In the genomic region with DNA sequence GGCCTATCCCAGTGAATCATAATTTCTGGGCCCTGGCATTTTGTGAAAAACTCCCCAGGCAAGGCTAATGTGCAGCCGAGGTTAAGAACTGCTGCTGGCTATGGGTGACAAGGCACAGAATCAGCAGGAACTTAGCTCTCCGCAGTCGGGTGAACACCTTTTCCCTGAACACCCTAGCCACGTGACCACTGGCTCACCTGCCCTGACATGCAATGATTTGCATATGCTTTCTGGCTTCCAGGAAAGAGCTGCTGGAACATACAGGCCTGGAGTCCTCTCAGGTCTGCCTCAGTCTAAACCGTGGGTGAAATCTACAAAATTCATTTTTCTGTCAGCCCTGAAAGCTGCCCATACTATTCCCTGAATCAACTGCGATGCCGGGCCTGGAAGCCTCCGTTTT, we compare ENCODE assay signal across 8 cellular contexts. TPM values are rescaled to one million over a fixed set of nuclear protein-coding genes. Genes with fewer than 3 reads are reported as not detected.
DNase-seq lines count a peak whose midpoint lies in the region; ATAC-seq and TF ChIP-seq lines count a peak whose summit lies in the region.

No MANE protein-coding gene starts in this region.

- no peak overlapping the region for H4K91ac ChIP-seq in mesenchymal stem cell (ENCODE audit: low read length)

- H3K23ac ChIP-seq in mesenchymal stem cell (ENCODE audit: low read length in 2 of 2): no peak overlapping the region

- no peak overlapping the region for H3K18ac ChIP-seq in mesenchymal stem cell (ENCODE audit: low read depth in 1 of 2, low read length in 2 of 2)

- H3K79me2 ChIP-seq in Loucy (ENCODE audit: insufficient read depth, low read length): peaks cover 62% of the 10 kb centered on the region

- no peak overlapping the region for H2BK15ac ChIP-seq in mesenchymal stem cell (ENCODE audit: low read depth, poor library complexity, severe bottlenecking)

- no peaks in the 10 kb centered on the region for H3K9me2 ChIP-seq in Loucy (replicated peaks; ENCODE audit: low read depth, low read length)

- H3K14ac ChIP-seq in mesenchymal stem cell (ENCODE audit: low read length in 2 of 2): no peak overlapping the region

- no peak for ATAC-seq in activated naive CD4-positive, alpha-beta T cell treated with anti-CD3 and anti-CD28 coated beads, Interleukin-2, amount 50 U/mL, for 72 hours

- TF ChIP-seq CTCF in Loucy (conservative IDR thresholded peaks at IDR 0.05; ENCODE audit: low read length) (no peak), endodermal cell (conservative IDR thresholded peaks at IDR 0.05) (no peak), type B pancreatic cell (conservative IDR thresholded peaks at IDR 0.05) (no peak)

- H3K4me3 ChIP-seq in Loucy (ENCODE audit: low read length, poor library complexity, severe bottlenecking) (peak overlapping the region; percentile 64), endodermal cell (ENCODE audit: low read length) (no peak overlapping the region), mesenchymal stem cell (ENCODE audit: insufficient read depth in 1 of 2, low read depth in 1 of 2, low read length in 2 of 2) (no peak overlapping the region)

- peaks cover 13% of the 10 kb centered on the region for H3F3A ChIP-seq in Loucy (ENCODE audit: low read depth)

- H3K27ac ChIP-seq in endodermal cell (ENCODE audit: low read depth, low read length) (no peak overlapping the region), mesenchymal stem cell (ENCODE audit: low read length, poor library complexity, severe bottlenecking) (no peak overlapping the region)

- peaks cover 48% of the 10 kb centered on the region for H3K79me1 ChIP-seq in mesenchymal stem cell (replicated peaks; ENCODE audit: low read length, poor library complexity, severe bottlenecking)

- H3K9ac ChIP-seq in Loucy (ENCODE audit: low read depth, low read length, poor library complexity, severe bottlenecking) (peak overlapping the region; percentile 73), endodermal cell (ENCODE audit: extremely low read depth, low read length, poor library complexity, severe bottlenecking) (no peak overlapping the region), mesenchymal stem cell (ENCODE audit: low read length) (no peak overlapping the region)

- no peak overlapping the region for H3K4ac ChIP-seq in mesenchymal stem cell (ENCODE audit: low read depth in 1 of 2, low read length in 2 of 2)

- H2BK120ac ChIP-seq in mesenchymal stem cell (ENCODE audit: low read depth, low read length): no peak overlapping the region

- no peak overlapping the region for H4K8ac ChIP-seq in mesenchymal stem cell (ENCODE audit: low read length)

- H3K4me1 Mint-ChIP-seq in activated naive CD4-positive, alpha-beta T cell treated with anti-CD3 and anti-CD28 coated beads for 36 hours (ENCODE audit: low read depth): peaks cover 10% of the 10 kb centered on the region
- H3K4me1 Mint-ChIP-seq in endodermal cell: peaks cover 26% of the 10 kb centered on the region
- peaks cover 28% of the 10 kb centered on the region for H3K4me1 Mint-ChIP-seq in type B pancreatic cell (ENCODE audit: unreplicated experiment)

- H3K4me1 ChIP-seq in Loucy (ENCODE audit: insufficient read depth, low read length, poor library complexity, severe bottlenecking): peaks cover 66% of the 10 kb centered on the region
- H3K4me1 ChIP-seq in endodermal cell (ENCODE audit: control insufficient read depth, insufficient read depth, low read length): no peaks in the 10 kb centered on the region
- H3K4me1 ChIP-seq in mesenchymal stem cell (ENCODE audit: control insufficient read depth, insufficient read depth, low read depth, low read length): peaks cover 13% of the 10 kb centered on the region

- no peak overlapping the region for H3K4me3 Mint-ChIP-seq in activated naive CD4-positive, alpha-beta T cell treated with anti-CD3 and anti-CD28 coated beads for 36 hours
- no peak overlapping the region for H3K4me3 Mint-ChIP-seq in endodermal cell
- peak overlapping the region; percentile 49 for H3K4me3 Mint-ChIP-seq in type B pancreatic cell

- H3K36me3 ChIP-seq in Loucy (ENCODE audit: insufficient read depth, low read length): peaks cover 50% of the 10 kb centered on the region; the same call in 1 of the 2 replicates
- peaks cover 57% of the 10 kb centered on the region for H3K36me3 ChIP-seq in endodermal cell (ENCODE audit: control insufficient read depth, insufficient read depth, low read length)
- H3K36me3 ChIP-seq in mesenchymal stem cell (ENCODE audit: control insufficient read depth in 1 of 2, insufficient read depth in 2 of 2, low read depth in 1 of 2, low read length in 2 of 2): peaks cover 9 to 17% of the 10 kb centered on the region in 2 experiments

- no peak overlapping the region for H3K27ac Mint-ChIP-seq in activated naive CD4-positive, alpha-beta T cell treated with anti-CD3 and anti-CD28 coated beads for 36 hours
- no peak overlapping the region for H3K27ac Mint-ChIP-seq in activated naive CD4-positive, alpha-beta T cell treated with anti-CD3 and anti-CD28 coated beads, Interleukin-2, amount 50 U/mL, for 72 hours
- H3K27ac Mint-ChIP-seq in endodermal cell (peak overlapping the region; percentile 77), type B pancreatic cell (peak overlapping the region; percentile 80)

- intact Hi-C loops in activated naive CD4-positive, alpha-beta T cell treated with anti-CD3 and anti-CD28 coated beads for 36 hours (cut with micrococcal nuclease): no loop called here

- 93 to 94% methylated on average over 4 to 8 of the region's 8 CpGs for WGBS in endodermal cell (ENCODE audit: insufficient coverage in 1 of 2, insufficient read length in 1 of 2), 2 experiments
- 97% methylated on average over 8 of the region's 8 CpGs for WGBS in mesenchymal stem cell

- peaks cover 53% of the 10 kb centered on the region for H3K36me3 Mint-ChIP-seq in activated naive CD4-positive, alpha-beta T cell treated with anti-CD3 and anti-CD28 coated beads for 36 hours (ENCODE audit: low read depth)
- H3K36me3 Mint-ChIP-seq in activated naive CD4-positive, alpha-beta T cell treated with anti-CD3 and anti-CD28 coated beads, Interleukin-2, amount 50 U/mL, for 72 hours: peaks cover 21 to 43% of the 10 kb centered on the region in 2 donors
- H3K36me3 Mint-ChIP-seq in endodermal cell (ENCODE audit: low read depth) (peaks cover 43% of the 10 kb centered on the region), type B pancreatic cell (peaks cover 41% of the 10 kb centered on the region)

- H3K27me3 Mint-ChIP-seq in activated naive CD4-positive, alpha-beta T cell treated with anti-CD3 and anti-CD28 coated beads for 36 hours (ENCODE audit: low read depth): no peaks in the 10 kb centered on the region
- H3K27me3 Mint-ChIP-seq in endodermal cell (ENCODE audit: insufficient read depth) (no peaks in the 10 kb centered on the region), type B pancreatic cell (no peaks in the 10 kb centered on the region)

- no peaks in the 10 kb centered on the region for H3K9me3 Mint-ChIP-seq in activated naive CD4-positive, alpha-beta T cell treated with anti-CD3 and anti-CD28 coated beads for 36 hours
- no peaks in the 10 kb centered on the region for H3K9me3 Mint-ChIP-seq in activated naive CD4-positive, alpha-beta T cell treated with anti-CD3 and anti-CD28 coated beads, Interleukin-2, amount 50 U/mL, for 72 hours
- H3K9me3 Mint-ChIP-seq in endodermal cell (no peaks in the 10 kb centered on the region), type B pancreatic cell (no peaks in the 10 kb centered on the region)

- H4K20me1 ChIP-seq in Loucy (ENCODE audit: insufficient read depth, low read length, poor library complexity, severe bottlenecking): no peaks in the 10 kb centered on the region

- H2AFZ ChIP-seq in Loucy (ENCODE audit: low read length) (no peak overlapping the region), mesenchymal stem cell (ENCODE audit: low read depth, low read length) (no peak overlapping the region)

- no peak overlapping the region for H2AK5ac ChIP-seq in mesenchymal stem cell (ENCODE audit: low read length, severe bottlenecking)

- H3K9me3 ChIP-seq in Loucy (ENCODE audit: insufficient read depth, low read depth, low read length) (no peaks in the 10 kb centered on the region), endodermal cell (ENCODE audit: control insufficient read depth, low read length) (no peaks in the 10 kb centered on the region), mesenchymal stem cell (ENCODE audit: control insufficient read depth, low read length) (no peaks in the 10 kb centered on the region)

- H2BK12ac ChIP-seq in mesenchymal stem cell (ENCODE audit: low read length in 2 of 2): no peak overlapping the region

- DNase-seq in activated naive CD4-positive, alpha-beta T cell treated with anti-CD3 and anti-CD28 coated beads for 36 hours: peak; percentile 9
- no peak for DNase-seq in activated naive CD4-positive, alpha-beta T cell treated with anti-CD3 and anti-CD28 coated beads, Interleukin-2, amount 50 U/mL, for 72 hours (ENCODE audit: low spot score in 2 of 2)
- no peak for DNase-seq in endodermal cell
- DNase-seq in type B pancreatic cell (ENCODE audit: extremely low spot score, unreplicated experiment): no peak
- no peak for DNase-seq in mesenchymal stem cell
- no peak for DNase-seq in NCI-H226
- no peak for DNase-seq in T-helper 9 cell

- H3K4me2 ChIP-seq in Loucy (ENCODE audit: low read depth, low read length, poor library complexity, severe bottlenecking) (peak overlapping the region; percentile 71), mesenchymal stem cell (ENCODE audit: low read length, poor library complexity, severe bottlenecking) (no peak overlapping the region)

- H2BK5ac ChIP-seq in mesenchymal stem cell (ENCODE audit: low read depth, low read length, poor library complexity, severe bottlenecking): no peak overlapping the region

- CTCF ChIA-PET in activated naive CD4-positive, alpha-beta T cell treated with anti-CD3 and anti-CD28 coated beads for 36 hours (lab: Charles Lee): no interaction called here

- H3K27me3 ChIP-seq in Loucy (ENCODE audit: insufficient read depth, low read length, poor library complexity, severe bottlenecking) (no peaks in the 10 kb centered on the region), endodermal cell (ENCODE audit: control insufficient read depth, insufficient read depth, low read length, poor library complexity, severe bottlenecking) (no peaks in the 10 kb centered on the region), mesenchymal stem cell (ENCODE audit: control insufficient read depth in 1 of 2, insufficient read depth in 1 of 2, low read length in 2 of 2) (no peaks in the 10 kb centered on the region)

RNA-seq across cellular contexts. Expression of a gene that starts 56.6 kb away (rescaled TPM):
- total RNA-seq in activated naive CD4-positive, alpha-beta T cell treated with anti-CD3 and anti-CD28 coated beads for 36 hours: 10 to 100 TPM; 15.6 to 17.5 TPM
- total RNA-seq in activated naive CD4-positive, alpha-beta T cell treated with anti-CD3 and anti-CD28 coated beads, Interleukin-2, amount 50 U/mL, for 72 hours: 10 to 100 TPM; 20.0 to 26.9 TPM
- total RNA-seq in endodermal cell: 10 to 100 TPM; 33.0 to 34.9 TPM
- 22.4 TPM for polyA plus RNA-seq in endodermal cell (2013, experiment 1 of 2)
- polyA plus RNA-seq in endodermal cell (2013, experiment 2 of 2): 21.8 TPM
- total RNA-seq in type B pancreatic cell (ENCODE audit: low replicate concordance): 22.4 and 39.9 TPM in 2 replicates
- 9.0 TPM for polyA plus RNA-seq in mesenchymal stem cell (2013, experiment 1 of 2)
- polyA plus RNA-seq in mesenchymal stem cell (2013, experiment 2 of 2): 7.6 TPM

Comparison
In these comparisons a context has a peak if more than half of its experiments do, and no peak if none do; other contexts are left out.
1. H3K27ac Mint-ChIP-seq: peak in endodermal cell (single experiment) and type B pancreatic cell (single experiment); none in activated naive CD4-positive, alpha-beta T cell treated with anti-CD3 and anti-CD28 coated beads for 36 hours (single experiment) and activated naive CD4-positive, alpha-beta T cell treated with anti-CD3 and anti-CD28 coated beads, Interleukin-2, amount 50 U/mL, for 72 hours (0 of 2).